ENCODE assay signal across 8 cellular contexts in the genomic region with DNA sequence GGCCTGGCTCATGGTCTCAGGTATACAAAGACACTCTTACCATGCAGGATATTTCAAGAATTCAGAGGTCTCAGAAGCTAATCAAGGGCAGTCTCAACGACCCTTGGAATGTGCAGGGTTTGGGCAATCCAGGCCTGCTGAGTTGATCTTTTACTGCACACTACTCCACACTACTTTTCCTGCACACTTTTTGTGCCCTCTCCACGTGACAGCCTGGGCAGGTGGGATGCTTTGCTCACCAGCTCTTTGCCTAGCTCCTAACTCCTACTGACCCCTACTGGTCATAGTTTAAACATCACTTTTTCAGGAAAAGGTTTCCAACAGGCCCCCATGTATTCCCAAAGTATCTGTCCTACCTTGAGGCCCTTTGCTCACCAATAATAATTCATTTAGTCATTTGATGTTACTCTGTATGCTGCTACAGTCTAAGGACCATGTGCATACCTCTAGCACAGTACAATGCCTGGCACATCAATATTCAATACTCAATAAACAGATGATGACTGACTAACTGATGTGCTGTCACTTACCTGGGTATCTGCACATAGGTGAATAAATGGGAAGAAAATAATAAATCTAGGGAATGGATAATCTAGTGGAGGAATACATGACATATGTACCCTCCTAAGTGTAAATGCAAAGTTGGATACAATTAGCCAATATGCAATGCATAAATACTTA. TPM values are rescaled to one million over a fixed set of nuclear protein-coding genes. Genes with fewer than 3 reads are reported as not detected.
DNase-seq lines count a peak whose midpoint lies in the region; ATAC-seq and TF ChIP-seq lines count a peak whose summit lies in the region.

No MANE protein-coding gene starts in this region.

- peaks cover 0 to 43% (median 29%) of the 10 kb centered on the region in 7 donors for H3K27me3 ChIP-seq in heart right ventricle
- H3K27me3 ChIP-seq in endodermal cell (ENCODE audit: control insufficient read depth, insufficient read depth, low read length, poor library complexity, severe bottlenecking) = peaks cover 5% of the 10 kb centered on the region
- H3K27me3 ChIP-seq in prostate gland (replicated peaks; ENCODE audit: insufficient read depth) = no peaks in the 10 kb centered on the region
- no peaks in the 10 kb centered on the region for H3K27me3 ChIP-seq in ovary

- no peak overlapping the region for H3K4me3 Mint-ChIP-seq in endodermal cell

- no peak overlapping the region for H3K27ac Mint-ChIP-seq in endodermal cell

- peaks cover 5% of the 10 kb centered on the region for H3K27me3 Mint-ChIP-seq in endodermal cell (ENCODE audit: insufficient read depth)

- intact Hi-C loops in heart right ventricle (cut with DNase I) (loop anchor here in 3 of 10 donors (10.0 kb wide), 2 partner anchors 214 to 576 kb away; no protein-coding TSS in a partner anchor), cardiac septum (cut with DNase I) (loop anchor here (10.0 kb wide), 1 partner anchor 626 kb away; no protein-coding TSS in a partner anchor), prostate gland (cut with DNase I) (no loop called here), ovary (cut with DNase I) (no loop called here)

- H3K36me3 ChIP-seq in heart right ventricle (no peaks in the 10 kb centered on the region), endodermal cell (ENCODE audit: control insufficient read depth, insufficient read depth, low read length) (no peaks in the 10 kb centered on the region), prostate gland (no peaks in the 10 kb centered on the region), ovary (no peaks in the 10 kb centered on the region)

- TF ChIP-seq CTCF in heart right ventricle (IDR thresholded peaks at IDR 0.05) = peak in 8 of 9 donors; percentile 40 to 68 (median 62)
- peak; percentile 82 for TF ChIP-seq CTCF in endodermal cell (conservative IDR thresholded peaks at IDR 0.05)
- peak in 3 of 4 experiments; percentile 30 to 43 (median 42) for TF ChIP-seq CTCF in prostate gland (IDR thresholded peaks at IDR 0.05)
- TF ChIP-seq CTCF in ovary (IDR thresholded peaks at IDR 0.05) = no peak

- H3K4me1 ChIP-seq in heart right ventricle (no peaks in the 10 kb centered on the region), endodermal cell (ENCODE audit: control insufficient read depth, insufficient read depth, low read length) (no peaks in the 10 kb centered on the region), prostate gland (replicated peaks) (no peaks in the 10 kb centered on the region), ovary (ENCODE audit: insufficient read depth) (no peaks in the 10 kb centered on the region)

- H3K27ac ChIP-seq in heart right ventricle (no peak overlapping the region), endodermal cell (ENCODE audit: low read depth, low read length) (no peak overlapping the region), prostate gland (no peak overlapping the region), ovary (no peak overlapping the region)

- H3K9me3 ChIP-seq in heart right ventricle (no peaks in the 10 kb centered on the region), endodermal cell (ENCODE audit: control insufficient read depth, low read length) (no peaks in the 10 kb centered on the region), prostate gland (no peaks in the 10 kb centered on the region), ovary (no peaks in the 10 kb centered on the region)

- DNase-seq in heart right ventricle (no peak), cardiac septum (ENCODE audit: low spot score) (no peak), NCI-H1694 treated with DMSO at 0.1 percent for 48 hours (lab: John Stamatoyannopoulos, UW) (peak; percentile 21), endodermal cell (peak; percentile 68), prostate gland (ENCODE audit: low spot score) (no peak), ovary (no peak), nucleus accumbens (lab: John Stamatoyannopoulos, UW) (no peak)
- DNase-seq in stimulated activated CD8-positive, alpha-beta memory T cell treated with anti-CD3 and anti-CD28 coated beads, Interleukin-4, amount 100 ng/mL, for 48 hours = no peak

- TF ChIP-seq POLR2A in prostate gland (IDR thresholded peaks at IDR 0.05) = no peak
- no peak for TF ChIP-seq POLR2A in ovary (IDR thresholded peaks at IDR 0.05)

- no peak for TF ChIP-seq EP300 in ovary (IDR thresholded peaks at IDR 0.05)

- H3K4me3 ChIP-seq in heart right ventricle = no peak overlapping the region
- no peak overlapping the region for H3K4me3 ChIP-seq in endodermal cell (ENCODE audit: low read length)
- no peak overlapping the region for H3K4me3 ChIP-seq in prostate gland
- H3K4me3 ChIP-seq in ovary = no peak overlapping the region

- no peaks in the 10 kb centered on the region for H3K9me3 Mint-ChIP-seq in endodermal cell

- no peak overlapping the region for H3K9ac ChIP-seq in endodermal cell (ENCODE audit: extremely low read depth, low read length, poor library complexity, severe bottlenecking)

- peak in 4 of 8 donors; percentile 19 to 54 (median 26) for ATAC-seq in heart right ventricle

- H3K36me3 Mint-ChIP-seq in endodermal cell (ENCODE audit: low read depth) = no peaks in the 10 kb centered on the region

- H3K4me1 Mint-ChIP-seq in endodermal cell = no peaks in the 10 kb centered on the region

- 12% methylated on average over 2 of the region's 2 CpGs for WGBS in heart right ventricle, 2 donors
- 4 to 9% methylated on average over 2 of the region's 2 CpGs for WGBS in endodermal cell (ENCODE audit: insufficient coverage in 1 of 2, insufficient read length in 1 of 2), 2 experiments
- 19% methylated on average over 2 of the region's 2 CpGs for WGBS in prostate gland
- WGBS in ovary, 3 donors = 12 to 19% (median 14%) methylated on average over 2 of the region's 2 CpGs

RNA-seq across cellular contexts. Expression of a gene that starts 9.6 kb away (rescaled TPM):
- total RNA-seq in heart right ventricle = 10 to 100 TPM in 5 of 10 donors, 1 to 10 TPM in 5; 7.0 to 22.8 (median 10.2) TPM
- polyA plus RNA-seq in heart right ventricle = 10 to 100 TPM; 43.5 to 80.8 TPM
- total RNA-seq in cardiac septum = 12.7 TPM
- 10 to 100 TPM; 28.8 to 32.3 TPM for total RNA-seq in endodermal cell
- polyA plus RNA-seq in endodermal cell (2013, experiment 1 of 2) = 7.6 TPM
- 7.4 TPM for polyA plus RNA-seq in endodermal cell (2013, experiment 2 of 2)
- 10 to 100 TPM; 79.3 to 85.0 TPM for total RNA-seq in prostate gland
- total RNA-seq in ovary = 100 to 1,000 TPM in 1 of 7 donors, 10 to 100 TPM in 6; 26.9 to 115 (median 37.5) TPM
- 10 to 100 TPM; 32.6 to 63.8 TPM for polyA plus RNA-seq in ovary

RNA-seq across cellular contexts. Expression of a gene that starts 11.8 kb away (rescaled TPM):
- total RNA-seq in heart right ventricle (1 to 10 TPM in 1 of 10 donors, under 1 TPM in 1, not detected in 8; 0.87 to 3.0 TPM), cardiac septum (0.16 TPM), endodermal cell (not detected), prostate gland (not detected), ovary (under 1 TPM in 5 of 7 donors, not detected in 2; 0.17 to 0.48 (median 0.20) TPM)
- polyA plus RNA-seq in heart right ventricle (under 1 TPM in 1 of 2 donors, not detected in 1; 0.12 TPM), ovary (1 to 10 TPM in 1 of 2 donors, under 1 TPM in 1; 0.08 to 2.3 TPM)
- not detected for polyA plus RNA-seq in endodermal cell (2013, experiment 1 of 2)
- polyA plus RNA-seq in endodermal cell (2013, experiment 2 of 2) = not detected

RNA-seq across cellular contexts. Expression of a gene that starts 36.3 kb away (rescaled TPM):
- total RNA-seq in heart right ventricle = 10 to 100 TPM in 1 of 10 donors, 1 to 10 TPM in 4, under 1 TPM in 5; 0.30 to 24.4 (median 0.97) TPM
- 1 to 10 TPM in 1 of 2 donors, under 1 TPM in 1; 0.95 to 1.4 TPM for polyA plus RNA-seq in heart right ventricle
- total RNA-seq in cardiac septum = 1.5 TPM
- total RNA-seq in endodermal cell = not detected
- polyA plus RNA-seq in endodermal cell (2013, experiment 1 of 2) = not detected
- not detected for polyA plus RNA-seq in endodermal cell (2013, experiment 2 of 2)
- 1 to 10 TPM; 1.1 to 1.2 TPM for total RNA-seq in prostate gland
- 1 to 10 TPM in 3 of 7 donors, under 1 TPM in 4; 0.43 to 6.2 (median 0.72) TPM for total RNA-seq in ovary
- 1 to 10 TPM in 1 of 2 donors, under 1 TPM in 1; 0.73 to 8.4 TPM for polyA plus RNA-seq in ovary

Comparison
In these comparisons a context has a peak if more than half of its experiments do, and no peak if none do; other contexts are left out.
1. DNase-seq: peak in NCI-H1694 treated with DMSO at 0.1 percent for 48 hours (single experiment) and endodermal cell (single experiment); none in heart right ventricle (0 of 2), cardiac septum (single experiment), prostate gland (single experiment), ovary (0 of 5), stimulated activated CD8-positive, alpha-beta memory T cell treated with anti-CD3 and anti-CD28 coated beads, Interleukin-4, amount 100 ng/mL, for 48 hours (single experiment) and nucleus accumbens (0 of 56).
2. CTCF ChIP-seq: peak in heart right ventricle (8 of 9), endodermal cell (single experiment) and prostate gland (3 of 4); none in ovary (0 of 3).